ENCODE assay signal across 18 cellular contexts in genomic region chrX:107626916-107627315, GRCh38.
"Had no signal": no experiment of that assay in that cellular context is flagged by ENCODE, and none has a peak within 500 bp of the region (broad histone marks: within the 10 kb centered on the region; RNA-seq: fewer than 3 reads in every experiment).

No MANE protein-coding gene starts in this region.

- H3K9me3 Mint-ChIP-seq: activated naive CD4-positive, alpha-beta T cell treated with anti-CD3 and anti-CD28 coated beads, Interleukin-2, amount 50 U/mL, for 72 hours; activated T-helper 2 cell treated with anti-CD3 and anti-CD28 coated beads, Interferon-gamma antibody, Interleukin-2, Interleukin-4, amounts not matched to agents 10 μg/mL and 5 μg/mL and 100 μg/mL, durations not matched to agents 14 hours and 24 hours and 36 hours; dendritic cell treated with granulocyte-macrophage colony-stimulating factor and Interleukin-4, amounts not matched to agents 40 ng/mL and 50 ng/mL, for 4 days; effector memory CD8-positive, alpha-beta T cell had no signal

- H3K4me3 ChIP-seq: pancreas had no signal

- H3K36me3 ChIP-seq: brain microvascular endothelial cell, pancreas, upper lobe of right lung, WERI-Rb-1 had no signal

- H3K4me3 Mint-ChIP-seq: dendritic cell treated with granulocyte-macrophage colony-stimulating factor and Interleukin-4, amounts not matched to agents 40 ng/mL and 50 ng/mL, for 4 days had no signal

- DNase-seq: activated CD4-positive, alpha-beta T cell treated with anti-CD3 and anti-CD28 coated beads for 4 hours; activated T-cell treated with anti-CD3 and anti-CD28 coated beads for 4 hours; amniotic stem cell; brain microvascular endothelial cell; cerebellar nuclear complex; effector memory CD8-positive, alpha-beta T cell; hippocampal formation; kidney glomerular epithelial cell; mesendoderm; pancreas; stimulated activated CD4-positive, alpha-beta T cell treated with anti-CD3 and anti-CD28 coated beads, Interleukin-2, amount 100 ng/mL, for 48 hours; stimulated activated naive CD8-positive, alpha-beta T cell treated with anti-CD3 and anti-CD28 coated beads, Interleukin-15, Interleukin-2, amounts not matched to agents 100 U/mL and 50 U/mL, for 24 hours; upper lobe of right lung; WERI-Rb-1 had no signal

- H3K9me3 ChIP-seq: pancreas, upper lobe of right lung had no signal

- FAIRE-seq: pancreas had no signal

- ATAC-seq: activated naive CD4-positive, alpha-beta T cell treated with anti-CD3 and anti-CD28 coated beads, Interleukin-2, amount 50 U/mL, for 72 hours; effector memory CD8-positive, alpha-beta T cell; pancreas; stimulated activated naive CD8-positive, alpha-beta T cell treated with anti-CD3 and anti-CD28 coated beads, Interleukin-15, Interleukin-2, amounts not matched to agents 100 U/mL and 50 U/mL, for 24 hours; upper lobe of right lung had no signal

- H3K27ac Mint-ChIP-seq: activated T-helper 2 cell treated with anti-CD3 and anti-CD28 coated beads, Interferon-gamma antibody, Interleukin-2, Interleukin-4, amounts not matched to agents 10 μg/mL and 5 μg/mL and 100 μg/mL, durations not matched to agents 14 hours and 24 hours and 36 hours had no signal

- H3K27ac ChIP-seq: brain microvascular endothelial cell, epithelial cell of prostate, pancreas had no signal

- H3K27me3 ChIP-seq: brain microvascular endothelial cell, pancreas, upper lobe of right lung had no signal

- H3K27me3 Mint-ChIP-seq: dendritic cell treated with granulocyte-macrophage colony-stimulating factor and Interleukin-4, amounts not matched to agents 40 ng/mL and 50 ng/mL, for 4 days; effector memory CD8-positive, alpha-beta T cell had no signal
